ENCODE assay signal across 1 cellular context in the genomic region with DNA sequence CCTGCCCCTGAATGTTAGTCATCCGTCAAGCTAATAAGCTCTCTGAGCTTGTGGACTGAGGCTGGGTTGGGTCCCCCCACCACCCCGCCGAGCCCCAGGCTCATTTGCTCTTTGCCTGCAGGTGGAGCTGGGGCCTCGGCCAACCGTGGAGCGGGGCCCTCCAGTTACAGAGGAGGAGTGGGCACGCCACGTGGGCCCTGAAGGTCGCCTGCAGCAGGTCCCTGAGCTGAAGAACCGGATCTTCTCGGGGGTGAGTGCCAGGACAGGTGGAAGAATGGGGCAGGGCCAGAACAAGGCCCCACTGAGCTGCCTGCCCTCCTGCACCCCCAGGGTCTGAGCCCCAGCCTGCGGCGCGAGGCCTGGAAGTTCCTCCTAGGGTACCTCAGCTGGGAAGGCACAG.
TF ChIP-seq lines count a peak whose summit lies in the region.

No MANE protein-coding gene starts in this region.

TF ChIP-seq in HepG2, 621 proteins besides CTCF, POLR2A, EP300 and RAD21:
- TF ChIP-seq AGO2 (optimal IDR thresholded peaks at IDR 0.05; ENCODE audit: low read depth, low read length) = peak; percentile 17
- TF ChIP-seq DNMT3B (CRISPR knock-in tag; conservative IDR thresholded peaks at IDR 0.05) = no peak
